ENCODE assay signal across 1 cellular context in the genomic region with DNA sequence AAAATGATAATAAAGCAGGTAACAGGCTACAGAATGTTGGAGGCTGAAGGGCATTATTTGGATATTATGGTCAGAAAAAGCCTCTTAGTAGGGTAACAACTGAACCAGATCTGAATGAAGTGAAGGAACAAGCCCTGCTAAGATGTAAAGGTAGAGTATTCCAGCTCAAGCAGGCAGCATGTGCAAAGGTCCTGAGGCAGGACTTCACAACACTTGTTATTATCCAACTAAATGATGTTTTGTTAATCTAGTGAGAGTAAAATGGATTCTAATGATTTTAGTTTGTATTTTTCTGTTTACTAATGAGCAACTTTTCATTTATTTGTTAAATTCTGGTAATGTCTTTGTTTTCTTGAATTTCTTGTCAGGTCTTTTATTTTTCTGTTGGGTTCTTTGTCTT.
TF ChIP-seq lines count a peak whose summit lies in the region.

No MANE protein-coding gene starts in this region.

TF ChIP-seq in H1, 55 proteins besides CTCF, POLR2A, EP300 and RAD21 (continued from another document):
- TF ChIP-seq RFX5 (IDR thresholded peaks at IDR 0.05; ENCODE audit: borderline replicate concordance, low read depth, low read length) (no peak), CBX5 (IDR thresholded peaks at IDR 0.05; ENCODE audit: low read depth, low read length) (no peak)
